In the genomic region with DNA sequence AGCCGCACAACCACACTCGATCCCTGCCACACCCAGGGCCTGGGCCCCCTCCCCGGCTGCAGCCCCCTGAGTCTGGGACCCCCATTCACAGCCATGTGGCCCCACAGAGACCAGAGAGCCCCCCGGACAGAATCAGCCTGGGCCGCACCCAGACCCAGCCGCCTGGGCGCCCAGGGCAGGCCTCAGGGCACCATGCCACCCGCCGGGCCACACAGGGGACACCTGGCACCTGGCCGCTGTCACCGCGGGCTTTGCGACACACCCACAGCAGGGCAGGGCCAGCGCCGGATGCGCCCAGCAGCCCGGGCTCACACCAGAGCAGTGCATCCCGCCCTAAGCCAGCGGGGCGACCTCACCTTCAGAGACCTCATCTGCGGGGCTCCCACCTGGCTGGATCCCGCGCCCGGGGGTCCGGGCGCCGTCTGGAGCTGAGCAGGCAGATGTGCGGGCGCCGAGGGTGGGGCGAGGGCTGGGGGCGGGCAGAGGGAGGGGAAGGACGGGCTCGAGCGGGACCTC, we compare ENCODE assay signal across 7 cellular contexts.
A peak's percentile ranks its signal among the peaks of the same experiment; 100 is the strongest.
DNase-seq lines count a peak whose midpoint lies in the region; ATAC-seq lines count a peak whose summit lies in the region.
"Had no signal": no experiment of that assay in that cellular context is flagged by ENCODE, and none has a peak within 500 bp of the region (broad histone marks: within the 10 kb centered on the region; RNA-seq: fewer than 3 reads in every experiment).

No MANE protein-coding gene starts in this region.

- no peaks in the 10 kb centered on the region for H3K9me3 ChIP-seq in duodenal mucosa (ENCODE audit: control insufficient read depth in 1 of 2, low read length in 2 of 2)

- H3K27me3 ChIP-seq in duodenal mucosa (ENCODE audit: control insufficient read depth in 1 of 2, insufficient read depth in 2 of 2, low read length in 2 of 2) = no peaks in the 10 kb centered on the region

- ATAC-seq in GM18520 (IDR thresholded peaks at IDR 0.05; ENCODE audit: unreplicated experiment) = no peak

- H3K27ac ChIP-seq in duodenal mucosa (ENCODE audit: low read depth, low read length) (peak overlapping the region; percentile 50), skin epidermis (peak overlapping the region in 16 of 21 experiments; percentile 36 to 84 (median 65))

- DNase-seq in NCI-H748 (lab: John Stamatoyannopoulos, UW; ENCODE audit: unreplicated experiment) = peak; percentile 52
- DNase-seq in NCI-H748 treated with DMSO at 0.1 percent for 48 hours (lab: John Stamatoyannopoulos, UW) = no peak
- DNase-seq in 8988T = no peak
- DNase-seq: DND-41 had no signal

- peak overlapping the region in 1 of 2 donors; percentile 39 for H3K9ac ChIP-seq in duodenal mucosa (ENCODE audit: low read depth in 1 of 2, low read length in 2 of 2)

- peaks cover 0 to 8% of the 10 kb centered on the region in 2 donors for H3K36me3 ChIP-seq in duodenal mucosa (ENCODE audit: control insufficient read depth in 1 of 2, insufficient read depth in 2 of 2, low read length in 2 of 2)

- peaks cover 13 to 24% of the 10 kb centered on the region in 2 donors for H3K4me1 ChIP-seq in duodenal mucosa (ENCODE audit: control insufficient read depth in 1 of 2, insufficient read depth in 2 of 2, low read length in 2 of 2)

- H3K4me3 ChIP-seq in duodenal mucosa (ENCODE audit: low read depth in 1 of 2, low read length in 2 of 2) (peak overlapping the region; percentile 40 to 55), skin epidermis (peak overlapping the region; percentile 8 to 41 (median 34))
